ENCODE assay signal across 11 cellular contexts in the genomic region with DNA sequence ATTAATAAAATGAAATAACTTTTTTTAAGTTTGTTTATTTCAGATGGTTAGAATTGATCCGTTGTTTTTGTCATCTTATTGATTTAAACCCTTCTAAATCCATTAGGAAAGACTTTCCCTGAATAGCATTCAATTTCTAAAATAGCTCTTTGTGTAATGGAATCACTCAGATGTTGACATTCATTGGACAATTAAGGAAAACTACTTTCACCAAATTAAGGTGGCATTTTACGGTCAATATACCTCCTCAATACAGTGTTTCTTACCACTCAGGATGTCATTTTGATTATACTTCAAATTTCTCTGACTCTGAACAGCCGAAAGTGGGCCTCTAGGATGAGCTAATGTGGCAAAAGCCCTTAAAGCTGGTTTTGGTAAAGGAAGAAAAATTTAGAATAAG. TPM values are rescaled to one million over a fixed set of nuclear protein-coding genes. Genes with fewer than 3 reads are reported as not detected.
A peak's percentile ranks its signal among the peaks of the same experiment; 100 is the strongest.
DNase-seq lines count a peak whose midpoint lies in the region; ATAC-seq and TF ChIP-seq lines count a peak whose summit lies in the region.
"Had no signal": no experiment of that assay in that cellular context is flagged by ENCODE, and none has a peak within 500 bp of the region (broad histone marks: within the 10 kb centered on the region; RNA-seq: fewer than 3 reads in every experiment).

No MANE protein-coding gene starts in this region.

- DNase-seq in activated CD4-positive, alpha-beta T cell treated with anti-CD3 and anti-CD28 coated beads, Interleukin-2, amount 10 ng/mL, durations not matched to agents 24 days and 14 days = no peak
- no peak for DNase-seq in activated CD4-positive, alpha-beta T cell treated with anti-CD3 and anti-CD28 coated beads for 48 hours
- DNase-seq in activated B cell treated with CpG ODN at 0.5 μM for 24 hours (no peak), glutamatergic neuron (no peak), HPDE6-E6E7 (ENCODE audit: extremely low spot score) (no peak)
- no peak for DNase-seq in stimulated activated effector memory CD8-positive, alpha-beta T cell treated with anti-CD3 and anti-CD28 coated beads, Interleukin-12 subunit alpha, Interleukin-12 subunit beta, amount 100 ng/mL, for 72 hours (ENCODE audit: low spot score in 2 of 2)
- DNase-seq: colonic mucosa, ovary, tibial artery had no signal

- peaks cover 54% of the 10 kb centered on the region for H3K36me3 Mint-ChIP-seq in activated CD4-positive, alpha-beta T cell treated with anti-CD3 and anti-CD28 coated beads, Interleukin-2, amount 10 ng/mL, durations not matched to agents 24 days and 14 days (ENCODE audit: low read depth)
- H3K36me3 Mint-ChIP-seq in activated B cell treated with CpG ODN at 0.5 μM for 24 hours (ENCODE audit: low read depth) (peaks cover 39% of the 10 kb centered on the region), glutamatergic neuron (ENCODE audit: unreplicated experiment) (no peaks in the 10 kb centered on the region)
- peaks cover 79% of the 10 kb centered on the region for H3K36me3 Mint-ChIP-seq in stimulated activated effector memory CD8-positive, alpha-beta T cell treated with anti-CD3 and anti-CD28 coated beads, Interleukin-12 subunit alpha, Interleukin-12 subunit beta, amount 100 ng/mL, for 72 hours

- ATAC-seq in activated B cell treated with CpG ODN at 0.5 μM for 24 hours (ENCODE audit: low read depth) (no peak), HG02642 (IDR thresholded peaks at IDR 0.05; ENCODE audit: poor library complexity, unreplicated experiment) (no peak), HG03175 (IDR thresholded peaks at IDR 0.05; ENCODE audit: unreplicated experiment) (no peak)
- no peak for ATAC-seq in stimulated activated effector memory CD8-positive, alpha-beta T cell treated with anti-CD3 and anti-CD28 coated beads, Interleukin-12 subunit alpha, Interleukin-12 subunit beta, amount 100 ng/mL, for 72 hours

- TF ChIP-seq CTCF in activated B cell treated with CpG ODN at 0.5 μM for 24 hours (IDR thresholded peaks at IDR 0.05) = no peak
- no peak for TF ChIP-seq CTCF in glutamatergic neuron (IDR thresholded peaks at IDR 0.05; ENCODE audit: partially characterized antibody, unreplicated experiment)

- intact Hi-C loops in activated CD4-positive, alpha-beta T cell treated with anti-CD3 and anti-CD28 coated beads, Interleukin-2, amount 10 ng/mL, durations not matched to agents 24 days and 14 days (cut with micrococcal nuclease) = no loop called here
- intact Hi-C loops in activated B cell treated with CpG ODN at 0.5 μM for 24 hours (cut with micrococcal nuclease) = no loop called here

- CTCF ChIA-PET in activated B cell treated with CpG ODN at 0.5 μM for 24 hours (lab: Charles Lee) = no interaction called here

- H3K27me3 Mint-ChIP-seq in activated CD4-positive, alpha-beta T cell treated with anti-CD3 and anti-CD28 coated beads, Interleukin-2, amount 10 ng/mL, durations not matched to agents 24 days and 14 days = no peaks in the 10 kb centered on the region
- H3K27me3 Mint-ChIP-seq in activated B cell treated with CpG ODN at 0.5 μM for 24 hours (no peaks in the 10 kb centered on the region), glutamatergic neuron (ENCODE audit: unreplicated experiment) (peaks cover 7% of the 10 kb centered on the region)

- peak overlapping the region; percentile 97 for H3K27ac Mint-ChIP-seq in activated CD4-positive, alpha-beta T cell treated with anti-CD3 and anti-CD28 coated beads, Interleukin-2, amount 10 ng/mL, durations not matched to agents 24 days and 14 days
- H3K27ac Mint-ChIP-seq in activated B cell treated with CpG ODN at 0.5 μM for 24 hours = peak overlapping the region; percentile 94
- peak overlapping the region; percentile 99 for H3K27ac Mint-ChIP-seq in glutamatergic neuron (ENCODE audit: unreplicated experiment)
- peak overlapping the region; percentile 99 for H3K27ac Mint-ChIP-seq in stimulated activated effector memory CD8-positive, alpha-beta T cell treated with anti-CD3 and anti-CD28 coated beads, Interleukin-12 subunit alpha, Interleukin-12 subunit beta, amount 100 ng/mL, for 72 hours

- peaks cover 51% of the 10 kb centered on the region for H3K4me1 Mint-ChIP-seq in activated CD4-positive, alpha-beta T cell treated with anti-CD3 and anti-CD28 coated beads, Interleukin-2, amount 10 ng/mL, durations not matched to agents 24 days and 14 days
- peaks cover 35% of the 10 kb centered on the region for H3K4me1 Mint-ChIP-seq in activated B cell treated with CpG ODN at 0.5 μM for 24 hours
- peaks cover 19% of the 10 kb centered on the region for H3K4me1 Mint-ChIP-seq in glutamatergic neuron (ENCODE audit: low read depth, unreplicated experiment)
- H3K4me1 Mint-ChIP-seq in stimulated activated effector memory CD8-positive, alpha-beta T cell treated with anti-CD3 and anti-CD28 coated beads, Interleukin-12 subunit alpha, Interleukin-12 subunit beta, amount 100 ng/mL, for 72 hours = peaks cover 48% of the 10 kb centered on the region

- POLR2A ChIA-PET in activated B cell treated with CpG ODN at 0.5 μM for 24 hours (lab: Charles Lee) = interaction anchor here (4.4 kb wide), 1 partner anchor 9 kb away, joined by 156 read pairs; the partner anchor contains the start of gene RPS15A

- no peaks in the 10 kb centered on the region for H3K9me3 Mint-ChIP-seq in activated CD4-positive, alpha-beta T cell treated with anti-CD3 and anti-CD28 coated beads, Interleukin-2, amount 10 ng/mL, durations not matched to agents 24 days and 14 days
- H3K9me3 Mint-ChIP-seq in activated B cell treated with CpG ODN at 0.5 μM for 24 hours = no peaks in the 10 kb centered on the region
- H3K9me3 Mint-ChIP-seq in glutamatergic neuron (ENCODE audit: unreplicated experiment) = peaks cover 8% of the 10 kb centered on the region
- no peaks in the 10 kb centered on the region for H3K9me3 Mint-ChIP-seq in stimulated activated effector memory CD8-positive, alpha-beta T cell treated with anti-CD3 and anti-CD28 coated beads, Interleukin-12 subunit alpha, Interleukin-12 subunit beta, amount 100 ng/mL, for 72 hours

- H3K4me3 Mint-ChIP-seq in activated CD4-positive, alpha-beta T cell treated with anti-CD3 and anti-CD28 coated beads, Interleukin-2, amount 10 ng/mL, durations not matched to agents 24 days and 14 days = peak overlapping the region; percentile 99
- H3K4me3 Mint-ChIP-seq in activated B cell treated with CpG ODN at 0.5 μM for 24 hours = peak overlapping the region; percentile 95
- peak overlapping the region; percentile 99 for H3K4me3 Mint-ChIP-seq in glutamatergic neuron (ENCODE audit: unreplicated experiment)
- H3K4me3 Mint-ChIP-seq in stimulated activated effector memory CD8-positive, alpha-beta T cell treated with anti-CD3 and anti-CD28 coated beads, Interleukin-12 subunit alpha, Interleukin-12 subunit beta, amount 100 ng/mL, for 72 hours = peak overlapping the region; percentile 94

RNA-seq across cellular contexts. Expression of gene ARL6IP1, which starts 1.8 kb away (rescaled TPM):
- total RNA-seq in activated CD4-positive, alpha-beta T cell treated with anti-CD3 and anti-CD28 coated beads, Interleukin-2, amount 10 ng/mL, durations not matched to agents 24 days and 14 days = 97.2 and 98.5 TPM in 2 replicates
- total RNA-seq in activated B cell treated with CpG ODN at 0.5 μM for 24 hours = 94.0 and 98.3 TPM in 2 replicates
- total RNA-seq in glutamatergic neuron (ENCODE audit: unreplicated experiment) = 238 TPM

RNA-seq across cellular contexts. Expression of gene RPS15A, which starts 9.4 kb away (rescaled TPM):
- 1,857 and 1,884 TPM in 2 replicates for total RNA-seq in activated CD4-positive, alpha-beta T cell treated with anti-CD3 and anti-CD28 coated beads, Interleukin-2, amount 10 ng/mL, durations not matched to agents 24 days and 14 days
- total RNA-seq in activated B cell treated with CpG ODN at 0.5 μM for 24 hours (2,443 and 2,956 TPM in 2 replicates), glutamatergic neuron (ENCODE audit: unreplicated experiment) (784 TPM)
